1 cellular context compared by ENCODE assay signal in the genomic region with DNA sequence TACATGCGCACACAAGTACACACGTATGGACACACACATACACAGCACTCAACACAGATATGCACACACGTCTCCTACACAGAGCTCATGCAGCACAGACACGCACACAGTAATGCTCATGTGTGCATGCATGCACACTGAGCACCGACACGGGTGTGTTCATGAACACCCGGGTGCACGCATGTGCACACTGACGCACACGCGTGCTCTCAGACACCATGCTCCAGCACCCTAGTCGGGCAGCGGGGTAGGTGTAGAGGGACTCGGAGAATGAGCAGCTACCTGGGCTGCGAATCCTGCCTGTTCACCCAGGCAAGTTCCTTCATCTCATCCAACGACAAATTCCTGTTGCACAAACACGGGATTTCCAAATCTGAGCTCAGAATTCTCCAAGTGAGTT.
TF ChIP-seq lines count a peak whose summit lies in the region.

No MANE protein-coding gene starts in this region.

TF ChIP-seq in H1, 55 proteins besides CTCF, POLR2A, EP300 and RAD21:
- TF ChIP-seq, protein P1, sequence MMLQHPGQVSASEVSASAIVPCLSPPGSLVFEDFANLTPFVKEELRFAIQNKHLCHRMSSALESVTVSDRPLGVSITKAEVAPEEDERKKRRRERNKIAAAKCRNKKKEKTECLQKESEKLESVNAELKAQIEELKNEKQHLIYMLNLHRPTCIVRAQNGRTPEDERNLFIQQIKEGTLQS (IDR thresholded peaks at IDR 0.05; ENCODE audit: insufficient read depth, low read depth, low read length) = no peak
- no peak for TF ChIP-seq SP1 (IDR thresholded peaks at IDR 0.05; ENCODE audit: low read depth, low read length)
- no peak for TF ChIP-seq HDAC6 (IDR thresholded peaks at IDR 0.05; ENCODE audit: low read depth, low read length)
- TF ChIP-seq, protein P2, sequence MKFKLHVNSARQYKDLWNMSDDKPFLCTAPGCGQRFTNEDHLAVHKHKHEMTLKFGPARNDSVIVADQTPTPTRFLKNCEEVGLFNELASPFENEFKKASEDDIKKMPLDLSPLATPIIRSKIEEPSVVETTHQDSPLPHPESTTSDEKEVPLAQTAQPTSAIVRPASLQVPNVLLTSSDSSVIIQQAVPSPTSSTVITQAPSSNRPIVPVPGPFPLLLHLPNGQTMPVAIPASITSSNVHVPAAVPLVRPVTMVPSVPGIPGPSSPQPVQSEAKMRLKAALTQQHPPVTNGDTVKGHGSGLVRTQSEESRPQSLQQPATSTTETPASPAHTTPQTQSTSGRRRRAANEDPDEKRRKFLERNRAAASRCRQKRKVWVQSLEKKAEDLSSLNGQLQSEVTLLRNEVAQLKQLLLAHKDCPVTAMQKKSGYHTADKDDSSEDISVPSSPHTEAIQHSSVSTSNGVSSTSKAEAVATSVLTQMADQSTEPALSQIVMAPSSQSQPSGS (IDR thresholded peaks at IDR 0.05; ENCODE audit: low read length) = no peak
- no peak for TF ChIP-seq KDM4A (IDR thresholded peaks at IDR 0.05; ENCODE audit: low read depth, low read length, severe bottlenecking)
- no peak for TF ChIP-seq CHD2 (IDR thresholded peaks at IDR 0.05; ENCODE audit: low read length)
- TF ChIP-seq BACH1 (IDR thresholded peaks at IDR 0.05; ENCODE audit: low read length) = no peak
- TF ChIP-seq TAF7 (optimal IDR thresholded peaks at IDR 0.05; ENCODE audit: borderline replicate concordance, low read depth, low read length) = no peak
- TF ChIP-seq SP2 (IDR thresholded peaks at IDR 0.05; ENCODE audit: low read length) = no peak
- TF ChIP-seq MAFK (IDR thresholded peaks at IDR 0.05; ENCODE audit: low read depth, low read length) = no peak
- TF ChIP-seq SAP30 (IDR thresholded peaks at IDR 0.05; ENCODE audit: insufficient read depth, insufficient replicate concordance, low read length) = no peak
- TF ChIP-seq CTBP2 (IDR thresholded peaks at IDR 0.05; ENCODE audit: borderline replicate concordance, insufficient read depth, insufficient read length, low read length) = no peak
